ENCODE assay signal across 7 cellular contexts in genomic region chr1:119141020-119141424, GRCh38. TPM values are rescaled to one million over a fixed set of nuclear protein-coding genes. Genes with fewer than 3 reads are reported as not detected.
A peak's percentile ranks its signal among the peaks of the same experiment; 100 is the strongest.
DNase-seq lines count a peak whose midpoint lies in the region; ATAC-seq and TF ChIP-seq lines count a peak whose summit lies in the region.

No MANE protein-coding gene starts in this region.

- H3K4me3 Mint-ChIP-seq in activated T-cell treated with anti-CD3 and anti-CD28 coated beads, Interleukin-2, amount 50 U/mL, for 72 hours = no peak overlapping the region
- no peak overlapping the region for H3K4me3 Mint-ChIP-seq in glutamatergic neuron (ENCODE audit: unreplicated experiment)

- H3K27me3 Mint-ChIP-seq in activated T-cell treated with anti-CD3 and anti-CD28 coated beads, Interleukin-2, amount 50 U/mL, for 72 hours (ENCODE audit: low read depth) = no peaks in the 10 kb centered on the region
- H3K27me3 Mint-ChIP-seq in glutamatergic neuron (ENCODE audit: unreplicated experiment) = no peaks in the 10 kb centered on the region

- H3K9me3 Mint-ChIP-seq in activated T-cell treated with anti-CD3 and anti-CD28 coated beads, Interleukin-2, amount 50 U/mL, for 72 hours = no peaks in the 10 kb centered on the region
- H3K9me3 Mint-ChIP-seq in glutamatergic neuron (ENCODE audit: unreplicated experiment) = no peaks in the 10 kb centered on the region

- peak overlapping the region; percentile 33 to 60 (median 50) for H3K4me3 ChIP-seq in skin epidermis

- ATAC-seq in GM18909 (IDR thresholded peaks at IDR 0.05; ENCODE audit: poor library complexity, unreplicated experiment) (peak; percentile 6), GM18907 (IDR thresholded peaks at IDR 0.05; ENCODE audit: unreplicated experiment) (no peak)
- peak; percentile 6 to 8 for ATAC-seq in activated T-cell treated with anti-CD3 and anti-CD28 coated beads, Interleukin-2, amount 50 U/mL, for 72 hours (replicated peaks in 1 of 2)

- peaks cover 24% of the 10 kb centered on the region for H3K4me1 Mint-ChIP-seq in activated T-cell treated with anti-CD3 and anti-CD28 coated beads, Interleukin-2, amount 50 U/mL, for 72 hours (ENCODE audit: low read depth)
- peaks cover 2% of the 10 kb centered on the region for H3K4me1 Mint-ChIP-seq in glutamatergic neuron (ENCODE audit: low read depth, unreplicated experiment)

- peaks cover 2% of the 10 kb centered on the region in 2 donors for H3K36me3 Mint-ChIP-seq in activated T-cell treated with anti-CD3 and anti-CD28 coated beads, Interleukin-2, amount 50 U/mL, for 72 hours (ENCODE audit: insufficient read depth in 2 of 2)
- H3K36me3 Mint-ChIP-seq in glutamatergic neuron (ENCODE audit: unreplicated experiment) = no peaks in the 10 kb centered on the region

- no peak overlapping the region for H3K27ac Mint-ChIP-seq in activated T-cell treated with anti-CD3 and anti-CD28 coated beads, Interleukin-2, amount 50 U/mL, for 72 hours
- no peak overlapping the region for H3K27ac Mint-ChIP-seq in glutamatergic neuron (ENCODE audit: unreplicated experiment)

- H3K27ac ChIP-seq in skin epidermis = peak overlapping the region in 20 of 21 experiments; percentile 90 to 99 (median 96)

- DNase-seq in NCI-H446 treated with DMSO at 0.1 percent for 48 hours (lab: John Stamatoyannopoulos, UW) (peak; percentile 74), glutamatergic neuron (peak; percentile 45), superior temporal gyrus (ENCODE audit: extremely low spot score) (no peak)
- DNase-seq in activated T-cell treated with anti-CD3 and anti-CD28 coated beads, Interleukin-2, amount 50 U/mL, for 72 hours = peak; percentile 47 to 48

- no peak for TF ChIP-seq CTCF in glutamatergic neuron (IDR thresholded peaks at IDR 0.05; ENCODE audit: partially characterized antibody, unreplicated experiment)

RNA-seq across cellular contexts. Expression of gene WARS2, which starts 0.6 kb away (rescaled TPM):
- 10 to 100 TPM; 19.4 to 21.3 TPM for total RNA-seq in activated T-cell treated with anti-CD3 and anti-CD28 coated beads, Interleukin-2, amount 50 U/mL, for 72 hours
- total RNA-seq in glutamatergic neuron (ENCODE audit: unreplicated experiment) = 7.9 TPM
